In genomic region chr2:6506311-6507258, GRCh38 we compare ENCODE assay signal across 11 cellular contexts.
DNase-seq lines count a peak whose midpoint lies in the region; ATAC-seq and TF ChIP-seq lines count a peak whose summit lies in the region.
"Had no signal": no experiment of that assay in that cellular context is flagged by ENCODE, and none has a peak within 500 bp of the region (broad histone marks: within the 10 kb centered on the region; RNA-seq: fewer than 3 reads in every experiment).

No MANE protein-coding gene starts in this region.

- H3K36me3 ChIP-seq in left ventricle myocardium inferior = no peaks in the 10 kb centered on the region
- H3K36me3 ChIP-seq in gastroesophageal sphincter = no peaks in the 10 kb centered on the region

- TF ChIP-seq POLR2A in gastroesophageal sphincter (IDR thresholded peaks at IDR 0.05) = no peak

- H3K27me3 ChIP-seq in left ventricle myocardium inferior (ENCODE audit: low read depth) = no peaks in the 10 kb centered on the region
- H3K27me3 ChIP-seq in gastroesophageal sphincter = peaks cover 6% of the 10 kb centered on the region

- H3K27ac ChIP-seq in left ventricle myocardium inferior (replicated peaks) (no peak overlapping the region), gastroesophageal sphincter (no peak overlapping the region)

- no peak for TF ChIP-seq EP300 in gastroesophageal sphincter (IDR thresholded peaks at IDR 0.05)

- intact Hi-C loops in left ventricle myocardium superior (cut with micrococcal nuclease) (no loop called here), left ventricle myocardium inferior (cut with micrococcal nuclease) (no loop called here)

- H3K9me3 ChIP-seq in left ventricle myocardium inferior (replicated peaks) (no peaks in the 10 kb centered on the region), gastroesophageal sphincter (no peaks in the 10 kb centered on the region)

- peak; percentile 57 for ATAC-seq in left ventricle myocardium superior
- no peak for ATAC-seq in gastroesophageal sphincter
- ATAC-seq: activated T-cell treated with anti-CD3 and anti-CD28 coated beads, Interleukin-2, amount 50 U/mL, for 72 hours had no signal

- DNase-seq in left ventricle myocardium superior (no peak), left ventricle myocardium inferior (no peak), astrocyte of the hippocampus (ENCODE audit: low read depth, low spot score) (peak; percentile 84), kidney glomerular epithelial cell (lab: John Stamatoyannopoulos, UW) (peak; percentile 79), cerebellum (ENCODE audit: low spot score) (no peak), HuH-7 (ENCODE audit: low spot score) (no peak), medulla oblongata (ENCODE audit: extremely low spot score) (no peak)
- DNase-seq: activated B cell treated with CpG ODN at 0.5 μM for 24 hours; activated T-cell treated with anti-CD3 and anti-CD28 coated beads, Interleukin-2, amount 50 U/mL, for 72 hours; GDM1 had no signal

- H3K4me3 ChIP-seq in left ventricle myocardium inferior = no peak overlapping the region
- no peak overlapping the region for H3K4me3 ChIP-seq in gastroesophageal sphincter

- TF ChIP-seq CTCF in left ventricle myocardium inferior (IDR thresholded peaks at IDR 0.05; ENCODE audit: borderline replicate concordance) = no peak
- TF ChIP-seq CTCF in gastroesophageal sphincter (IDR thresholded peaks at IDR 0.05) = no peak

- 54 to 61% methylated on average over 11 to 12 of the region's 14 CpGs for WGBS in gastroesophageal sphincter (ENCODE audit: low coverage in 1 of 2), 2 donors

- H3K4me1 ChIP-seq in left ventricle myocardium inferior (peaks cover 5% of the 10 kb centered on the region), gastroesophageal sphincter (no peaks in the 10 kb centered on the region)

Comparison
In these comparisons a context has a peak if more than half of its experiments do, and no peak if none do; other contexts are left out.
1. DNase-seq: peak in astrocyte of the hippocampus (single experiment) and kidney glomerular epithelial cell (single experiment); none in left ventricle myocardium superior (single experiment), left ventricle myocardium inferior (single experiment), cerebellum (single experiment), HuH-7 (single experiment) and medulla oblongata (single experiment).